In the genomic region with DNA sequence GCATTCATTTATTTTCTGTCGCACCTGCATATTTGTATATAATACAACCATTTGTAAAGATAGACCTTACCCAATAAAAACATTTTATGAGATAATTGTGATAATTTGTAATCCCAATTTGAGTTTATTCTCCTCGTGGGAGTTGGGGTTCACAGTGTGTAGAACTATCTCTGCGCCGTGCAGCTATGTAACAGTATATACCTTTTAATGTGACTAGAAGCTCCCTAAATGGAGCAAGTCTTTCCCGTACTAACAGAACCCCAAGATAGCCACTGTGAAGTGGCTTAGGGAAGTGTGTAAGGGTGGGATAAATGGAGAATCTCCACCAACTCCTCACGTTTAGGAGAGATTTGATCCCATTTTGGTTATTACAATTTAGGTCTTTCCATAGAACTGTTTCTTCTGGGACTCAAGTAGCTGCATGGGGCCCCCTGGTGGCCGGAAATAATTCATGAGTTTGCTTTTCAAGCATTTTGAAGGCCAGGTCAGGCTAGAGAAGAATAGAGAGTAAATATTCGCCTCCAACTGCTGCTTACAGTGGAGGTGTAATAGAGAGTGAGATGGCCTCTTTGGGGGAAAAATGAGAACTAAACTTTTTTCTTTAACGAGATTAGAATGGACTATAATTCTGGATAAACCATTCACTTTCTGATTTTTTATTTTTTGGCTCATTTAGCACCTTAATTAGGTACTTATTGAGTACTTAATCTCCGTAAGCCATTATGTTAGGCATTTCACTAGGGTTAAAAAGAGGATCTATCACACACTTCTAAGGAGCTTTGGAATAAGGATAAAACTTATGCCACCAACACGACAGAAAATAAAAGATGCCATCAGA, we compare ENCODE assay signal across 9 cellular contexts. TPM values are rescaled to one million over a fixed set of nuclear protein-coding genes. Genes with fewer than 3 reads are reported as not detected.
DNase-seq lines count a peak whose midpoint lies in the region; ATAC-seq and TF ChIP-seq lines count a peak whose summit lies in the region.
"Had no signal": no experiment of that assay in that cellular context is flagged by ENCODE, and none has a peak within 500 bp of the region (broad histone marks: within the 10 kb centered on the region; RNA-seq: fewer than 3 reads in every experiment).

No MANE protein-coding gene starts in this region.

- peak; percentile 10 to 64 (median 44) for DNase-seq in CD8-positive, alpha-beta T cell
- DNase-seq in H4 (ENCODE audit: low spot score) (peak; percentile 51), NCI-H510A (lab: John Stamatoyannopoulos, UW) (peak; percentile 27), dermis microvascular lymphatic vessel endothelial cell (ENCODE audit: low read depth in 2 of 2) (peak; percentile 66 to 78), lung (ENCODE audit: low spot score) (peak; percentile 73)
- DNase-seq in activated CD4-positive, alpha-beta T cell treated with anti-CD3 and anti-CD28 coated beads, Interleukin-2, amount 10 ng/mL, durations not matched to agents 24 days and 14 days: peak; percentile 87
- peak; percentile 35 for DNase-seq in stimulated activated CD8-positive, alpha-beta memory T cell treated with anti-CD3 and anti-CD28 coated beads, Interleukin-12 subunit alpha, Interleukin-12 subunit beta, amount 100 ng/mL, for 1 hour (ENCODE audit: low read depth)

- no peaks in the 10 kb centered on the region for H3K4me1 ChIP-seq in CD8-positive, alpha-beta T cell (ENCODE audit: insufficient read depth, low read length)
- peaks cover 0 to 1% of the 10 kb centered on the region in 2 donors for H3K4me1 ChIP-seq in lung (ENCODE audit: control insufficient read depth in 2 of 2, insufficient read depth in 2 of 2, low read length in 2 of 2)

- peaks cover 16% of the 10 kb centered on the region for H3K27me3 Mint-ChIP-seq in CD8-positive, alpha-beta T cell (ENCODE audit: low read depth)
- peaks cover 23% of the 10 kb centered on the region for H3K27me3 Mint-ChIP-seq in activated CD4-positive, alpha-beta T cell treated with anti-CD3 and anti-CD28 coated beads, Interleukin-2, amount 10 ng/mL, durations not matched to agents 24 days and 14 days

- H3K4me1 Mint-ChIP-seq in CD8-positive, alpha-beta T cell (ENCODE audit: low read depth): no peaks in the 10 kb centered on the region
- no peaks in the 10 kb centered on the region for H3K4me1 Mint-ChIP-seq in activated CD4-positive, alpha-beta T cell treated with anti-CD3 and anti-CD28 coated beads, Interleukin-2, amount 10 ng/mL, durations not matched to agents 24 days and 14 days

- no peak overlapping the region for H3K4me3 ChIP-seq in CD8-positive, alpha-beta T cell (ENCODE audit: low read depth, low read length)
- no peak overlapping the region for H3K4me3 ChIP-seq in lung

- no peak for ATAC-seq in CD8-positive, alpha-beta T cell
- ATAC-seq in lung (ENCODE audit: insufficient read depth, low FRiP score) (no peak), GM21447 (IDR thresholded peaks at IDR 0.05; ENCODE audit: unreplicated experiment) (no peak)

- 50 to 58% methylated on average over 11 of the region's 11 CpGs for WGBS in lung, 2 donors

- H3K36me3 Mint-ChIP-seq in CD8-positive, alpha-beta T cell: no peaks in the 10 kb centered on the region
- H3K36me3 Mint-ChIP-seq in activated CD4-positive, alpha-beta T cell treated with anti-CD3 and anti-CD28 coated beads, Interleukin-2, amount 10 ng/mL, durations not matched to agents 24 days and 14 days (ENCODE audit: low read depth): no peaks in the 10 kb centered on the region
- H3K36me3 Mint-ChIP-seq: IgD-negative memory B cell had no signal

- CTCF ChIA-PET in CD8-positive, alpha-beta T cell (lab: Charles Lee): interaction anchor here (0.6 to 2.6 kb wide), 14 partner anchors 8 to 197 kb away, joined by 3 to 14 read pairs (median 4); no protein-coding TSS in a partner anchor

- no peak overlapping the region for H3K27ac Mint-ChIP-seq in CD8-positive, alpha-beta T cell
- no peak overlapping the region for H3K27ac Mint-ChIP-seq in activated CD4-positive, alpha-beta T cell treated with anti-CD3 and anti-CD28 coated beads, Interleukin-2, amount 10 ng/mL, durations not matched to agents 24 days and 14 days
- H3K27ac Mint-ChIP-seq: IgD-negative memory B cell had no signal

- no peak overlapping the region for H3K27ac ChIP-seq in CD8-positive, alpha-beta T cell (ENCODE audit: low read depth, low read length)
- no peak overlapping the region for H3K27ac ChIP-seq in lung (ENCODE audit: low read depth in 1 of 2, low read length in 1 of 2)

- no peaks in the 10 kb centered on the region for H3K27me3 ChIP-seq in CD8-positive, alpha-beta T cell (ENCODE audit: insufficient read depth, low read length)
- no peaks in the 10 kb centered on the region for H3K27me3 ChIP-seq in lung (ENCODE audit: control insufficient read depth, insufficient read depth)

- intact Hi-C loops in CD8-positive, alpha-beta T cell (cut with DNase I, micrococcal nuclease): loop anchor here (1.0 kb wide), 1 partner anchor 192 kb away; no protein-coding TSS in a partner anchor
- intact Hi-C loops in activated CD4-positive, alpha-beta T cell treated with anti-CD3 and anti-CD28 coated beads, Interleukin-2, amount 10 ng/mL, durations not matched to agents 24 days and 14 days (cut with micrococcal nuclease): loop anchor here (1.0 kb wide), 1 partner anchor 192 kb away; no protein-coding TSS in a partner anchor

- peak; percentile 66 for TF ChIP-seq CTCF in CD8-positive, alpha-beta T cell (IDR thresholded peaks at IDR 0.05)
- TF ChIP-seq CTCF in lung (IDR thresholded peaks at IDR 0.05; ENCODE audit: control extremely low read depth, extremely low read depth): peak; percentile 36

- no peaks in the 10 kb centered on the region for H3K9me3 Mint-ChIP-seq in CD8-positive, alpha-beta T cell
- no peaks in the 10 kb centered on the region for H3K9me3 Mint-ChIP-seq in activated CD4-positive, alpha-beta T cell treated with anti-CD3 and anti-CD28 coated beads, Interleukin-2, amount 10 ng/mL, durations not matched to agents 24 days and 14 days
- H3K9me3 Mint-ChIP-seq: IgD-negative memory B cell had no signal

- H3K9me3 ChIP-seq in CD8-positive, alpha-beta T cell (ENCODE audit: low read length): no peaks in the 10 kb centered on the region
- no peaks in the 10 kb centered on the region for H3K9me3 ChIP-seq in lung (ENCODE audit: control insufficient read depth in 2 of 2, insufficient read depth in 1 of 2, low read length in 1 of 2)

- no peak overlapping the region for H3K4me3 Mint-ChIP-seq in CD8-positive, alpha-beta T cell
- H3K4me3 Mint-ChIP-seq in activated CD4-positive, alpha-beta T cell treated with anti-CD3 and anti-CD28 coated beads, Interleukin-2, amount 10 ng/mL, durations not matched to agents 24 days and 14 days: no peak overlapping the region
- H3K4me3 Mint-ChIP-seq: IgD-negative memory B cell had no signal

- POLR2A ChIA-PET in CD8-positive, alpha-beta T cell (lab: Charles Lee): no interaction called here

- H3K36me3 ChIP-seq in CD8-positive, alpha-beta T cell (ENCODE audit: insufficient read depth, low read length): no peaks in the 10 kb centered on the region
- H3K36me3 ChIP-seq in lung (ENCODE audit: control insufficient read depth in 2 of 2, insufficient read depth in 2 of 2, low read length in 2 of 2): peaks cover 0 to 3% of the 10 kb centered on the region in 2 donors

RNA-seq across cellular contexts. Expression of a gene that starts 4.5 kb away (rescaled TPM):
- not detected for total RNA-seq in CD8-positive, alpha-beta T cell
- total RNA-seq in H4 (2014; rRNA removed; shearing (Covaris generic)): 4.6 and 7.8 TPM in 2 replicates
- total RNA-seq in activated CD4-positive, alpha-beta T cell treated with anti-CD3 and anti-CD28 coated beads, Interleukin-2, amount 10 ng/mL, durations not matched to agents 24 days and 14 days: not detected in 2 replicates
- total RNA-seq in dermis microvascular lymphatic vessel endothelial cell (3.1 and 5.6 TPM in 2 replicates), lung (10 to 100 TPM; 74.7 to 92.1 TPM)
- polyA plus RNA-seq in lung: 100 to 1,000 TPM in 1 of 2 donors, 10 to 100 TPM in 1; 63.6 to 127 TPM
- polyA plus RNA-seq: IgD-negative memory B cell had no signal

RNA-seq across cellular contexts. Expression of a gene that starts 32.7 kb away (rescaled TPM):
- 1 to 10 TPM in 1 of 2 experiments, under 1 TPM in 1; 0.56 to 1.2 TPM for total RNA-seq in CD8-positive, alpha-beta T cell
- 21.8 and 25.3 TPM in 2 replicates for total RNA-seq in H4 (2014; rRNA removed; shearing (Covaris generic))
- 5.4 and 6.4 TPM in 2 replicates for total RNA-seq in activated CD4-positive, alpha-beta T cell treated with anti-CD3 and anti-CD28 coated beads, Interleukin-2, amount 10 ng/mL, durations not matched to agents 24 days and 14 days
- 26.0 and 26.3 TPM in 2 replicates for total RNA-seq in dermis microvascular lymphatic vessel endothelial cell
- 10 to 100 TPM; 14.3 to 23.8 TPM for total RNA-seq in lung
- 10 to 100 TPM; 14.3 to 34.2 TPM for polyA plus RNA-seq in lung

Comparison
In these comparisons a context has a peak if more than half of its experiments do, and no peak if none do; other contexts are left out.
1. DNase-seq: peak in every context shown above with its lines; median percentile 87 in activated CD4-positive, alpha-beta T cell treated with anti-CD3 and anti-CD28 coated beads, Interleukin-2, amount 10 ng/mL, durations not matched to agents 24 days and 14 days; 73 in lung; 72 in dermis microvascular lymphatic vessel endothelial cell; 51 in H4; 44 in CD8-positive, alpha-beta T cell; 35 in stimulated activated CD8-positive, alpha-beta memory T cell treated with anti-CD3 and anti-CD28 coated beads, Interleukin-12 subunit alpha, Interleukin-12 subunit beta, amount 100 ng/mL, for 1 hour; 27 in NCI-H510A.